In the genomic region with DNA sequence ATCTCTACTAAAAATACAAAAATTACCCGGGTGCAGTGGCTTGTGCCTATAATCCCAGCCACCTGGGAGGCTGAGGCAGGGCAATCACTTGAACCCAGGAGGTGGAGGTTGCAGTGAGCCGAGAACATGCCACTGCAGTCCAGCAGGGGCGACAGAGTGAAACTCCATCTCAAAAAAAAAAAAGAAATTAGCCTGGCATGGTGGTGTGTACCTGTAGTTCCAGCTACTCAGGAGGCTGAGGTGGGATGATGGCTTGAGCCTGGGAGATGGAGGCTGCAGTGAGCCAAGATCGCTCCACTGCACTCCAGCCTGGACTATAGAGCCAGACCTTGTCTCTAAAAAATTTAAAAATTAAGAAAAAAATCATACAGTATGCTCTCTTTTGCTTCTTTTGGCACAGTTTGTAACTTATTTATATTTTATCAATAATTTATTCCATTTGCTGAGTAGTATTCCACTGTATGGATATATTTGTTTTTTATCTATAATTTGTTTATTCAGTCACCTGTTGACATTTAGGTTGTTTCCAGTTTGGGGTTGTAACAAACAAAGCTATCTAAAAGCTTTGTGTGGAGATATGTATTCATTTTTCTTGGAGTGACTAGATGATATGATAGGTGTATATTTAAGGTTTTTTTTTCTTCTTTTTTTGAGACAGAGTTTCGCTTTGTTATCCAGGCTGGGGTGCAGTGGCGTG, we compare ENCODE assay signal across 14 cellular contexts. TPM values are rescaled to one million over a fixed set of nuclear protein-coding genes. Genes with fewer than 3 reads are reported as not detected.
DNase-seq lines count a peak whose midpoint lies in the region; ATAC-seq, FAIRE-seq and TF ChIP-seq lines count a peak whose summit lies in the region.
"Had no signal": no experiment of that assay in that cellular context is flagged by ENCODE, and none has a peak within 500 bp of the region (broad histone marks: within the 10 kb centered on the region; RNA-seq: fewer than 3 reads in every experiment).

No MANE protein-coding gene starts in this region.

- H3K9me3 ChIP-seq in A549 (no peaks in the 10 kb centered on the region), DND-41 (ENCODE audit: insufficient read depth, low read length, severe bottlenecking) (no peaks in the 10 kb centered on the region), OCI-LY7 (ENCODE audit: low read length) (no peaks in the 10 kb centered on the region), pancreas (no peaks in the 10 kb centered on the region)
- H3K9me3 ChIP-seq in CD4-positive, alpha-beta memory T cell (ENCODE audit: control insufficient read depth in 1 of 2, low read length in 2 of 2) = no peaks in the 10 kb centered on the region
- H3K9me3 ChIP-seq: left ventricle myocardium inferior had no signal

- H3K36me3 ChIP-seq in DND-41 (ENCODE audit: insufficient read depth, low read length) = no peaks in the 10 kb centered on the region
- no peaks in the 10 kb centered on the region; the same call in 1 of the 2 replicates for H3K36me3 ChIP-seq in OCI-LY7 (ENCODE audit: insufficient read depth, low read length)
- no peaks in the 10 kb centered on the region for H3K36me3 ChIP-seq in CD4-positive, alpha-beta memory T cell (ENCODE audit: insufficient read depth, low read length)
- H3K36me3 ChIP-seq in pancreas = no peaks in the 10 kb centered on the region
- H3K36me3 ChIP-seq: left ventricle myocardium inferior had no signal

- H3K27me3 ChIP-seq in DND-41 (ENCODE audit: insufficient read depth, low read length, poor library complexity) = no peaks in the 10 kb centered on the region
- H3K27me3 ChIP-seq in CD4-positive, alpha-beta memory T cell (ENCODE audit: insufficient read depth, low read length) = no peaks in the 10 kb centered on the region
- no peaks in the 10 kb centered on the region for H3K27me3 ChIP-seq in pancreas

- peaks cover 7% of the 10 kb centered on the region; the same call in 2 of the 3 replicates for H3K4me1 ChIP-seq in A549
- H3K4me1 ChIP-seq in DND-41 (ENCODE audit: insufficient read depth, low read length) = peaks cover 20% of the 10 kb centered on the region
- peaks cover 26% of the 10 kb centered on the region for H3K4me1 ChIP-seq in OCI-LY7 (ENCODE audit: insufficient read depth, low read length, poor library complexity, severe bottlenecking)
- H3K4me1 ChIP-seq in CD4-positive, alpha-beta memory T cell (ENCODE audit: insufficient read depth, low read length) = peaks cover 9% of the 10 kb centered on the region
- H3K4me1 ChIP-seq in pancreas = no peaks in the 10 kb centered on the region

- H2AFZ ChIP-seq in DND-41 (ENCODE audit: low read depth, low read length) = no peak overlapping the region
- H2AFZ ChIP-seq in OCI-LY7 (ENCODE audit: low read length) = no peak overlapping the region

- TF ChIP-seq EP300 in A549 (IDR thresholded peaks at IDR 0.05) = no peak

- intact Hi-C loops in OCI-LY7 (cut with micrococcal nuclease; ENCODE audit: unreplicated experiment) (no loop called here), pancreas (cut with DNase I) (no loop called here)
- intact Hi-C loops in CD4-positive, alpha-beta memory T cell (cut with micrococcal nuclease) = no loop called here

- peaks cover 0 to 6% of the 10 kb centered on the region in 2 donors for H3K36me3 Mint-ChIP-seq in CD4-positive, alpha-beta memory T cell
- H3K36me3 Mint-ChIP-seq: natural killer cell treated with Interleukin-12 subunit alpha and Interleukin-12 subunit beta and Interleukin-15 and Interleukin-18, amount 100 ng/mL, for 72 hours had no signal

- POLR2A ChIA-PET in A549 (lab: Yijun Ruan, JAX) = interaction anchor here (0.8 kb wide), 1 partner anchor 131 kb away, joined by 8 read pairs; no protein-coding TSS in a partner anchor
- POLR2A ChIA-PET in OCI-LY7 (lab: Charles Lee) = interaction anchor here (0.7 kb wide), 1 partner anchor 22 kb away, joined by 3 read pairs; no protein-coding TSS in a partner anchor
- POLR2A ChIA-PET in CD4-positive, alpha-beta memory T cell (lab: Charles Lee; ENCODE audit: partially characterized antibody) = no interaction called here

- ATAC-seq in A549 (no peak), DND-41 (ENCODE audit: insufficient read depth, low read depth) (no peak), pancreas (no peak)

- peaks cover 4 to 24% (median 13%) of the 10 kb centered on the region in 4 donors for H3K4me1 Mint-ChIP-seq in CD4-positive, alpha-beta memory T cell

- no peak for TF ChIP-seq CTCF in A549 (IDR thresholded peaks at IDR 0.05)
- TF ChIP-seq CTCF in DND-41 (IDR thresholded peaks at IDR 0.05; ENCODE audit: borderline replicate concordance, extremely low read depth, low read length, poor library complexity, severe bottlenecking) = peak; percentile 43
- peak; percentile 60 for TF ChIP-seq CTCF in OCI-LY7 (conservative IDR thresholded peaks at IDR 0.05; ENCODE audit: low read length)
- peak; percentile 14 for TF ChIP-seq CTCF in choroid plexus epithelial cell (conservative IDR thresholded peaks at IDR 0.05; ENCODE audit: low read depth, low read length)
- no peak for TF ChIP-seq CTCF in pancreas (IDR thresholded peaks at IDR 0.05)

- H3K4me3 ChIP-seq in A549 = no peak overlapping the region
- H3K4me3 ChIP-seq in DND-41 (ENCODE audit: low read depth in 1 of 2, low read length in 2 of 2) = peak overlapping the region in 1 of 2 experiments; percentile 73; a peak in 2 of 4 replicates
- H3K4me3 ChIP-seq in OCI-LY7 (ENCODE audit: low read depth, low read length, poor library complexity, severe bottlenecking) = peak overlapping the region; percentile 79
- no peak overlapping the region for H3K4me3 ChIP-seq in choroid plexus epithelial cell (ENCODE audit: low read depth, low read length)
- H3K4me3 ChIP-seq in CD4-positive, alpha-beta memory T cell (ENCODE audit: low read length in 2 of 2) = no peak overlapping the region
- no peak overlapping the region for H3K4me3 ChIP-seq in pancreas

- no TSS peak for BruUV-seq in OCI-LY7 (replicated peaks; lab: Mats Ljungman, UMichigan)

- DNase-seq in A549 (ENCODE audit: low read depth in 1 of 2, low spot score in 1 of 2) (peak in 1 of 2 experiments; percentile 29), DND-41 (no peak), OCI-LY7 (ENCODE audit: low spot score) (peak; percentile 45), choroid plexus epithelial cell (ENCODE audit: low read depth) (no peak), pancreas (no peak), Ammon's horn (ENCODE audit: low spot score) (no peak)
- DNase-seq in stimulated activated naive CD4-positive, alpha-beta T cell (lab: John Stamatoyannopoulos, UW) = no peak
- DNase-seq in CD4-positive, alpha-beta memory T cell = no peak
- DNase-seq: activated CD4-positive, alpha-beta T cell treated with anti-CD3 and anti-CD28 coated beads for 1 hour; Kasumi-1; left ventricle myocardium inferior; NCI-H2081 treated with DMSO at 0.1 percent for 48 hours had no signal

- WGBS in A549 (ENCODE audit: missing lambda C conversion rate) = 62% methylated on average over 6 of the region's 6 CpGs
- WGBS in pancreas, 2 donors = 75 to 85% methylated on average over 6 of the region's 6 CpGs

- H3K27ac Mint-ChIP-seq in CD4-positive, alpha-beta memory T cell = no peak overlapping the region

- H3K4me2 ChIP-seq in A549 (peak overlapping the region; percentile 97; the same call in 2 of the 3 replicates), DND-41 (ENCODE audit: insufficient read depth, low read length) (peak overlapping the region; percentile 78), OCI-LY7 (ENCODE audit: low read length) (peak overlapping the region; percentile 94)

- TF ChIP-seq POLR2A in A549 (IDR thresholded peaks at IDR 0.05; ENCODE audit: low read length) = no peak

- H3K27me3 Mint-ChIP-seq in CD4-positive, alpha-beta memory T cell = no peaks in the 10 kb centered on the region
- H3K27me3 Mint-ChIP-seq: natural killer cell treated with Interleukin-12 subunit alpha and Interleukin-12 subunit beta and Interleukin-15 and Interleukin-18, amount 100 ng/mL, for 72 hours had no signal

- H3K9me2 ChIP-seq in OCI-LY7 (ENCODE audit: insufficient read depth, low read length) = no peaks in the 10 kb centered on the region

- no peaks in the 10 kb centered on the region for H3K9me3 Mint-ChIP-seq in CD4-positive, alpha-beta memory T cell
- H3K9me3 Mint-ChIP-seq: natural killer cell treated with Interleukin-12 subunit alpha and Interleukin-12 subunit beta and Interleukin-15 and Interleukin-18, amount 100 ng/mL, for 72 hours had no signal

- FAIRE-seq in A549 (lab: Jason Lieb, UNC) (no peak), pancreas (lab: Jason Lieb, UNC) (no peak)
- FAIRE-seq: bronchial epithelial cell had no signal

- no peaks in the 10 kb centered on the region for H3K79me2 ChIP-seq in DND-41 (ENCODE audit: insufficient read depth, low read length)
- no peaks in the 10 kb centered on the region for H3K79me2 ChIP-seq in OCI-LY7 (ENCODE audit: insufficient read depth, low read depth, low read length)

- H4K20me1 ChIP-seq in DND-41 (ENCODE audit: insufficient read depth, low read length) (no peaks in the 10 kb centered on the region), OCI-LY7 (ENCODE audit: insufficient read depth, low read length) (no peaks in the 10 kb centered on the region)

- H3K27ac ChIP-seq in A549 = no peak overlapping the region; a peak in 1 of 6 replicates
- H3K27ac ChIP-seq in DND-41 (ENCODE audit: low read length) = no peak overlapping the region
- H3K27ac ChIP-seq in OCI-LY7 (ENCODE audit: low read depth, low read length, poor library complexity, severe bottlenecking) = peak overlapping the region; percentile 62
- H3K27ac ChIP-seq in CD4-positive, alpha-beta memory T cell (ENCODE audit: low read depth, low read length) = no peak overlapping the region
- no peak overlapping the region for H3K27ac ChIP-seq in pancreas
- H3K27ac ChIP-seq: left ventricle myocardium inferior had no signal

- CTCF ChIA-PET in A549 (lab: Yijun Ruan, JAX) = interaction anchor here (0.6 to 1.3 kb wide), 3 partner anchors 116 to 518 kb away, joined by 3 to 4 read pairs (median 3); no protein-coding TSS in a partner anchor
- CTCF ChIA-PET in OCI-LY7 (lab: Charles Lee; ENCODE audit: unreplicated experiment) = interaction anchor here (0.6 kb wide), 2 partner anchors 20 to 167 kb away, joined by 3 read pairs; no protein-coding TSS in a partner anchor
- CTCF ChIA-PET in CD4-positive, alpha-beta memory T cell (lab: Charles Lee; ENCODE audit: partially characterized antibody) = interaction anchor here (0.8 kb wide), 1 partner anchor 9 kb away, joined by 4 read pairs; no protein-coding TSS in a partner anchor

- peak overlapping the region in 2 of 8 donors; percentile 20 to 64 for H3K4me3 Mint-ChIP-seq in CD4-positive, alpha-beta memory T cell

- TF ChIP-seq RAD21 in A549 (conservative IDR thresholded peaks at IDR 0.05 in 1 of 2, IDR thresholded peaks at IDR 0.05 in 1 of 2) = no peak

- H3K9ac ChIP-seq in DND-41 (ENCODE audit: low read depth, low read length) = peak overlapping the region; percentile 71; the same call in 1 of the 2 replicates

RNA-seq across cellular contexts. Expression of a gene that starts 8.0 kb away (rescaled TPM):
- polyA plus RNA-seq in A549 (2011; rRNA removed) (19.9 and 22.1 TPM in 2 replicates), A549 (2017; fragmentation: RNase III; extraction: RNeasy Plus Mini Kit Qiagen cat#74134 plus additional on column Dnase treatment) (48.9 to 59.5 TPM (median 53.7 TPM) in 3 replicates), pancreas (10 to 100 TPM in 1 of 2 donors, 1 to 10 TPM in 1; 4.7 to 14.5 TPM)
- 45.9 and 53.2 TPM in 2 replicates for polyA plus RNA-seq in A549 (2012; cell fraction: cytosol; rRNA removed)
- 51.0 and 57.6 TPM in 2 replicates for polyA plus RNA-seq in A549 (2012; cell fraction: nucleus; rRNA removed)
- 54.1 and 66.3 TPM in 2 replicates for polyA minus RNA-seq in A549 (2011; rRNA and poly(A)+ RNA removed)
- 226 and 268 TPM in 2 replicates for total RNA-seq in OCI-LY7 (2014; rRNA removed; shearing (Covaris generic))
- total RNA-seq in OCI-LY7 (2022) (450 and 472 TPM in 2 replicates), pancreas (1 to 10 TPM; 4.7 to 8.0 (median 5.7) TPM)
- under 1 TPM in 1 of 2 experiments, not detected in 1; 0.11 TPM for total RNA-seq in CD4-positive, alpha-beta memory T cell
- polyA plus RNA-seq in CD4-positive, alpha-beta memory T cell = under 1 TPM in 1 of 2 donors, not detected in 1; 0.22 TPM

Comparison
In these comparisons a context has a peak if more than half of its experiments do, and no peak if none do; other contexts are left out.
1. CTCF ChIP-seq: peak in DND-41 (single experiment), OCI-LY7 (single experiment) and choroid plexus epithelial cell (single experiment); none in A549 (single experiment) and pancreas (0 of 4).
2. RNA of a gene that starts 8.0 kb away (total RNA-seq): 226 to 472 TPM in OCI-LY7; 4.7 to 8.0 TPM in pancreas and 0.11 TPM in CD4-positive, alpha-beta memory T cell; every median in the first group is over 10 times any median in the second.
3. Peak in every context shown above with its lines, with median percentiles within 50 percentile points of each other: H3K4me2 ChIP-seq.